1 cellular context compared by ENCODE assay signal in genomic region chr2:73175663-73176204, GRCh38.
A peak's percentile ranks its signal among the peaks of the same experiment; 100 is the strongest.
TF ChIP-seq lines count a peak whose summit lies in the region.

No MANE protein-coding gene starts in this region.

TF ChIP-seq in K562, 482 proteins besides CTCF, POLR2A, EP300 and RAD21 (continued from another document and continues in another):
- TF ChIP-seq IRF9 (tag; IDR thresholded peaks at IDR 0.05) (no peak), HDAC8 (tag; IDR thresholded peaks at IDR 0.05) (no peak), PHF8 (IDR thresholded peaks at IDR 0.05; ENCODE audit: borderline replicate concordance, low read length) (no peak), CXXC5 (CRISPR knock-in tag; IDR thresholded peaks at IDR 0.05) (peak; percentile 91), RB1 (IDR thresholded peaks at IDR 0.05; ENCODE audit: low read depth) (no peak), E2F6 (IDR thresholded peaks at IDR 0.05; ENCODE audit: borderline replicate concordance in 1 of 2, extremely low read depth in 1 of 2, insufficient read depth in 1 of 2, insufficient read length in 1 of 2, low read depth in 1 of 2, low read length in 1 of 2, poor library complexity in 1 of 2, severe bottlenecking in 1 of 2) (peak; percentile 77 to 97), ATF7 (IDR thresholded peaks at IDR 0.05) (0 out of 2 replicates have a peak, but pooled peaks have one; percentile 6), ILK (tag; IDR thresholded peaks at IDR 0.05; ENCODE audit: borderline replicate concordance, low read depth) (no peak), DMBX1 (CRISPR knock-in tag; IDR thresholded peaks at IDR 0.05; ENCODE audit: borderline replicate concordance) (0 out of 2 replicates have a peak, but pooled peaks have one; percentile 19), ELK1 (CRISPR knock-in tag; IDR thresholded peaks at IDR 0.05) (no peak), UBTF (IDR thresholded peaks at IDR 0.05; ENCODE audit: borderline replicate concordance in 1 of 2, low read depth in 2 of 2, low read length in 2 of 2) (peak; percentile 70 to 95; a peak in 3 of 4 replicates), FOXK2 (conservative IDR thresholded peaks at IDR 0.05 in 1 of 2, IDR thresholded peaks at IDR 0.05 in 1 of 2; ENCODE audit: low read depth in 2 of 2) (no peak), ZNF280B (CRISPR knock-in tag; IDR thresholded peaks at IDR 0.05) (no peak), ZNF586 (CRISPR knock-in tag; conservative IDR thresholded peaks at IDR 0.05) (no peak), CBX1 (IDR thresholded peaks at IDR 0.05; ENCODE audit: low read depth) (peak; percentile 33; the same call in 1 of the 2 replicates), MYC (IDR thresholded peaks at IDR 0.05; ENCODE audit: low read depth, low read length) (peak; percentile 79), MYC (CRISPR knock-in tag; IDR thresholded peaks at IDR 0.05; ENCODE audit: borderline replicate concordance, low read depth) (no peak), ZNF830 (CRISPR knock-in tag; IDR thresholded peaks at IDR 0.05) (no peak), RNF2 (IDR thresholded peaks at IDR 0.05) (peak; percentile 50; the same call in 1 of the 2 replicates), ZNF354B (CRISPR knock-in tag; IDR thresholded peaks at IDR 0.05) (no peak), ZNF507 (tag; conservative IDR thresholded peaks at IDR 0.05) (no peak), ZKSCAN8 (CRISPR knock-in tag; IDR thresholded peaks at IDR 0.05) (peak; percentile 70; the same call in 1 of the 2 replicates), ZBTB40 (IDR thresholded peaks at IDR 0.05) (peak; percentile 60), ZBTB40 (CRISPR knock-in tag; IDR thresholded peaks at IDR 0.05) (no peak), HIVEP1 (CRISPR knock-in tag; IDR thresholded peaks at IDR 0.05) (no peak), U2AF1 (optimal IDR thresholded peaks at IDR 0.05; ENCODE audit: low read depth, low read length) (no peak), SRSF7 (optimal IDR thresholded peaks at IDR 0.05; ENCODE audit: low read depth, low read length) (no peak), VEZF1 (CRISPR knock-in tag; IDR thresholded peaks at IDR 0.05) (peak; percentile 79), ZFX (CRISPR knock-in tag; IDR thresholded peaks at IDR 0.05) (peak; percentile 55; the same call in 1 of the 2 replicates), BRF2 (IDR thresholded peaks at IDR 0.05; ENCODE audit: borderline replicate concordance, insufficient read depth, insufficient read length) (no peak), PHF20 (IDR thresholded peaks at IDR 0.05; ENCODE audit: partially characterized antibody) (no peak), TFAP4 (CRISPR knock-in tag; IDR thresholded peaks at IDR 0.05; ENCODE audit: borderline replicate concordance) (peak; percentile 33; the same call in 1 of the 2 replicates), CTCFL (IDR thresholded peaks at IDR 0.05; ENCODE audit: borderline replicate concordance, insufficient read depth, low read depth, low read length, poor library complexity, severe bottlenecking) (peak; percentile 69), SMARCE1 (IDR thresholded peaks at IDR 0.05) (0 out of 2 replicates have a peak, but pooled peaks have one; percentile 34), CREM (IDR thresholded peaks at IDR 0.05; ENCODE audit: low read depth) (peak; percentile 20; the same call in 1 of the 2 replicates), BHLHE40 (IDR thresholded peaks at IDR 0.05; ENCODE audit: low read length) (0 out of 2 replicates have a peak, but pooled peaks have one; percentile 24)
